ENCODE assay signal across 17 cellular contexts in genomic region chr3:13280122-13280790, GRCh38.
"Had no signal": no experiment of that assay in that cellular context is flagged by ENCODE, and none has a peak within 500 bp of the region (broad histone marks: within the 10 kb centered on the region; RNA-seq: fewer than 3 reads in every experiment).

No MANE protein-coding gene starts in this region.

- H3K27ac Mint-ChIP-seq: activated T-helper 1 cell treated with anti-CD3 and anti-CD28 coated beads, Interleukin-12 subunit alpha, Interleukin-12 subunit beta, Interleukin-2, Interleukin-4 antibody, amounts not matched to agents 30 ng/mL and 10 ng/mL and 1 ng/mL, durations not matched to agents 14 hours and 24 hours and 36 hours; mesothelial cell of epicardium had no signal

- H3K4me3 ChIP-seq: ascending aorta, hepatocyte, lung, ovary, SK-N-MC, tibial nerve had no signal

- H3K36me3 ChIP-seq: ascending aorta, ovary, tibial nerve had no signal

- ATAC-seq: activated CD4-positive, CD25-positive, alpha-beta regulatory T cell treated with anti-CD3 and anti-CD28 coated beads, Interleukin-2, amount 50 U/mL, for 24 hours had no signal

- H3K9me3 ChIP-seq: ascending aorta had no signal

- H2AFZ ChIP-seq: hepatocyte had no signal

- H3K27ac ChIP-seq: hepatocyte, ovary, SK-N-MC had no signal

- DNase-seq: activated CD4-positive, alpha-beta T cell treated with anti-CD3 and anti-CD28 coated beads, Interleukin-2, amount 50 U/mL, for 1 hour; activated CD8-positive, alpha-beta memory T cell treated with anti-CD3 and anti-CD28 coated beads for 24 hours; activated naive CD4-positive, alpha-beta T cell; kidney glomerular epithelial cell; ovary; stimulated activated CD4-positive, alpha-beta T cell treated with anti-CD3 and anti-CD28 coated beads, Interleukin-4, amount 100 ng/mL, for 24 hours; stimulated activated naive CD4-positive, alpha-beta T cell treated with Interleukin-2 at 50 U/mL for 16 hours; substantia nigra; T-helper 9 cell had no signal

- H3K4me3 Mint-ChIP-seq: activated T-helper 1 cell treated with anti-CD3 and anti-CD28 coated beads, Interleukin-12 subunit alpha, Interleukin-12 subunit beta, Interleukin-2, Interleukin-4 antibody, amounts not matched to agents 30 ng/mL and 10 ng/mL and 1 ng/mL, durations not matched to agents 14 hours and 24 hours and 36 hours had no signal

- H3K4me2 ChIP-seq: hepatocyte had no signal
